1 cellular context compared by ENCODE assay signal in the genomic region with DNA sequence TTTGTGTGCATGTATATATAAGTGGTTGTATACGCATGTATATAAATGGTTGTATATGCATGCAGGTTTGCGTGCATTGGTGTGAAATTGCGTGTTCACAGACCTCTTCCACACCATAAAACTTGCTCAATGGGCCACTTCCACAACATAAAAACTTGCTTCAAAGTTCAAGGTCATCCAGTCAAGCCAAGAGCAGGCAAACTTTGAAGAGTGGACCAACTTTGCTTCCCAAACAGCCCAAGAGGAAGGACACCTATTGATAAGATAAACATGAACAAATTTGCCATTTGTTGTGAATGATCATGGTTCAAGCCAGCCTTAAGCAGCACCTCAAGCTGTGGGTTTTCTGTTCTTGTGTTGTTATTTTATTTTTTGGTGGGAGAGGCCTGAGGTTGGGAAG.
TF ChIP-seq lines count a peak whose summit lies in the region.

No MANE protein-coding gene starts in this region.

TF ChIP-seq in HepG2, 621 proteins besides CTCF, POLR2A, EP300 and RAD21 (continued from another document):
- TF ChIP-seq ZFP36 (IDR thresholded peaks at IDR 0.05; ENCODE audit: borderline replicate concordance, low read depth, low read length, partially characterized antibody), result no peak
- TF ChIP-seq GLI4 (CRISPR knock-in tag; IDR thresholded peaks at IDR 0.05; ENCODE audit: borderline replicate concordance), result no peak
- TF ChIP-seq STAG1 (CRISPR knock-in tag; IDR thresholded peaks at IDR 0.05), result no peak
- TF ChIP-seq SMAD1 (CRISPR knock-in tag; IDR thresholded peaks at IDR 0.05; ENCODE audit: borderline replicate concordance, low read depth), result no peak
- TF ChIP-seq, protein P1, sequence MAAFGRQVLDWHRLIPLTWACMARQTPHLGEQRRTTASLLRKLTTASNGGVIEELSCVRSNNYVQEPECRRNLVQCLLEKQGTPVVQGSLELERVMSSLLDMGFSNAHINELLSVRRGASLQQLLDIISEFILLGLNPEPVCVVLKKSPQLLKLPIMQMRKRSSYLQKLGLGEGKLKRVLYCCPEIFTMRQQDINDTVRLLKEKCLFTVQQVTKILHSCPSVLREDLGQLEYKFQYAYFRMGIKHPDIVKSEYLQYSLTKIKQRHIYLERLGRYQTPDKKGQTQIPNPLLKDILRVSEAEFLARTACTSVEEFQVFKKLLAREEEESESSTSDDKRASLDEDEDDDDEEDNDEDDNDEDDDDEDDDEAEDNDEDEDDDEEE (CRISPR knock-in tag; IDR thresholded peaks at IDR 0.05), result no peak
- TF ChIP-seq SPEN (CRISPR knock-in tag; IDR thresholded peaks at IDR 0.05; ENCODE audit: low read depth), result no peak
- peak; percentile 30; the same call in 1 of the 2 replicates for TF ChIP-seq CEBPB (IDR thresholded peaks at IDR 0.05; ENCODE audit: borderline replicate concordance, low read depth, low read length)
- TF ChIP-seq TCF7 (IDR thresholded peaks at IDR 0.05; ENCODE audit: low read depth), result peak; percentile 45
- TF ChIP-seq ZSCAN20 (CRISPR knock-in tag; IDR thresholded peaks at IDR 0.05; ENCODE audit: borderline replicate concordance), result no peak
- peak; percentile 54 for TF ChIP-seq FOXA3 (CRISPR knock-in tag; IDR thresholded peaks at IDR 0.05)
- no peak for TF ChIP-seq ZNF260 (CRISPR knock-in tag; IDR thresholded peaks at IDR 0.05; ENCODE audit: borderline replicate concordance, low read depth)
- 0 out of 2 replicates have a peak, but pooled peaks have one; percentile 22 for TF ChIP-seq PPARG (CRISPR knock-in tag; conservative IDR thresholded peaks at IDR 0.05)
- no peak for TF ChIP-seq ZNF460 (CRISPR knock-in tag; IDR thresholded peaks at IDR 0.05; ENCODE audit: borderline replicate concordance)
- TF ChIP-seq, protein P2, sequence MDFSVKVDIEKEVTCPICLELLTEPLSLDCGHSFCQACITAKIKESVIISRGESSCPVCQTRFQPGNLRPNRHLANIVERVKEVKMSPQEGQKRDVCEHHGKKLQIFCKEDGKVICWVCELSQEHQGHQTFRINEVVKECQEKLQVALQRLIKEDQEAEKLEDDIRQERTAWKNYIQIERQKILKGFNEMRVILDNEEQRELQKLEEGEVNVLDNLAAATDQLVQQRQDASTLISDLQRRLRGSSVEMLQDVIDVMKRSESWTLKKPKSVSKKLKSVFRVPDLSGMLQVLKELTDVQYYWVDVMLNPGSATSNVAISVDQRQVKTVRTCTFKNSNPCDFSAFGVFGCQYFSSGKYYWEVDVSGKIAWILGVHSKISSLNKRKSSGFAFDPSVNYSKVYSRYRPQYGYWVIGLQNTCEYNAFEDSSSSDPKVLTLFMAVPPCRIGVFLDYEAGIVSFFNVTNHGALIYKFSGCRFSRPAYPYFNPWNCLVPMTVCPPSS (IDR thresholded peaks at IDR 0.05), result no peak
- TF ChIP-seq, protein P3, sequence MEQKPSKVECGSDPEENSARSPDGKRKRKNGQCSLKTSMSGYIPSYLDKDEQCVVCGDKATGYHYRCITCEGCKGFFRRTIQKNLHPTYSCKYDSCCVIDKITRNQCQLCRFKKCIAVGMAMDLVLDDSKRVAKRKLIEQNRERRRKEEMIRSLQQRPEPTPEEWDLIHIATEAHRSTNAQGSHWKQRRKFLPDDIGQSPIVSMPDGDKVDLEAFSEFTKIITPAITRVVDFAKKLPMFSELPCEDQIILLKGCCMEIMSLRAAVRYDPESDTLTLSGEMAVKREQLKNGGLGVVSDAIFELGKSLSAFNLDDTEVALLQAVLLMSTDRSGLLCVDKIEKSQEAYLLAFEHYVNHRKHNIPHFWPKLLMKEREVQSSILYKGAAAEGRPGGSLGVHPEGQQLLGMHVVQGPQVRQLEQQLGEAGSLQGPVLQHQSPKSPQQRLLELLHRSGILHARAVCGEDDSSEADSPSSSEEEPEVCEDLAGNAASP (CRISPR knock-in tag; IDR thresholded peaks at IDR 0.05; ENCODE audit: borderline replicate concordance), result no peak
- TF ChIP-seq HNF4G (IDR thresholded peaks at IDR 0.05; ENCODE audit: borderline replicate concordance, low read depth, low read length), result peak; percentile 32; the same call in 1 of the 2 replicates
- TF ChIP-seq HNF4G (CRISPR knock-in tag; IDR thresholded peaks at IDR 0.05; ENCODE audit: borderline replicate concordance, low read depth), result no peak
- peak; percentile 37 for TF ChIP-seq RARA (CRISPR knock-in tag; IDR thresholded peaks at IDR 0.05)
- TF ChIP-seq ZNF850 (CRISPR knock-in tag; conservative IDR thresholded peaks at IDR 0.05), result no peak
- TF ChIP-seq PAWR (CRISPR knock-in tag; IDR thresholded peaks at IDR 0.05; ENCODE audit: borderline replicate concordance), result no peak
- no peak for TF ChIP-seq HDAC6 (IDR thresholded peaks at IDR 0.05; ENCODE audit: low read depth, low read length)
- TF ChIP-seq, protein P4, sequence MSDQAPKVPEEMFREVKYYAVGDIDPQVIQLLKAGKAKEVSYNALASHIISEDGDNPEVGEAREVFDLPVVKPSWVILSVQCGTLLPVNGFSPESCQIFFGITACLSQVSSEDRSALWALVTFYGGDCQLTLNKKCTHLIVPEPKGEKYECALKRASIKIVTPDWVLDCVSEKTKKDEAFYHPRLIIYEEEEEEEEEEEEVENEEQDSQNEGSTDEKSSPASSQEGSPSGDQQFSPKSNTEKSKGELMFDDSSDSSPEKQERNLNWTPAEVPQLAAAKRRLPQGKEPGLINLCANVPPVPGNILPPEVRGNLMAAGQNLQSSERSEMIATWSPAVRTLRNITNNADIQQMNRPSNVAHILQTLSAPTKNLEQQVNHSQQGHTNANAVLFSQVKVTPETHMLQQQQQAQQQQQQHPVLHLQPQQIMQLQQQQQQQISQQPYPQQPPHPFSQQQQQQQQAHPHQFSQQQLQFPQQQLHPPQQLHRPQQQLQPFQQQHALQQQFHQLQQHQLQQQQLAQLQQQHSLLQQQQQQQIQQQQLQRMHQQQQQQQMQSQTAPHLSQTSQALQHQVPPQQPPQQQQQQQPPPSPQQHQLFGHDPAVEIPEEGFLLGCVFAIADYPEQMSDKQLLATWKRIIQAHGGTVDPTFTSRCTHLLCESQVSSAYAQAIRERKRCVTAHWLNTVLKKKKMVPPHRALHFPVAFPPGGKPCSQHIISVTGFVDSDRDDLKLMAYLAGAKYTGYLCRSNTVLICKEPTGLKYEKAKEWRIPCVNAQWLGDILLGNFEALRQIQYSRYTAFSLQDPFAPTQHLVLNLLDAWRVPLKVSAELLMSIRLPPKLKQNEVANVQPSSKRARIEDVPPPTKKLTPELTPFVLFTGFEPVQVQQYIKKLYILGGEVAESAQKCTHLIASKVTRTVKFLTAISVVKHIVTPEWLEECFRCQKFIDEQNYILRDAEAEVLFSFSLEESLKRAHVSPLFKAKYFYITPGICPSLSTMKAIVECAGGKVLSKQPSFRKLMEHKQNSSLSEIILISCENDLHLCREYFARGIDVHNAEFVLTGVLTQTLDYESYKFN (CRISPR knock-in tag; conservative IDR thresholded peaks at IDR 0.05), result peak; percentile 77
TF ChIP-seq in HepG2: peak in this region for 36.
